9 cellular contexts compared by ENCODE assay signal in genomic region chr15:31128919-31129768, GRCh38. TPM values are rescaled to one million over a fixed set of nuclear protein-coding genes. Genes with fewer than 3 reads are reported as not detected.
DNase-seq lines count a peak whose midpoint lies in the region; ATAC-seq, FAIRE-seq and TF ChIP-seq lines count a peak whose summit lies in the region.
"Had no signal": no experiment of that assay in that cellular context is flagged by ENCODE, and none has a peak within 500 bp of the region (broad histone marks: within the 10 kb centered on the region; RNA-seq: fewer than 3 reads in every experiment).

No MANE protein-coding gene starts in this region.

- ATAC-seq in HG03280 (IDR thresholded peaks at IDR 0.05; ENCODE audit: unreplicated experiment), result peak; percentile 54
- ATAC-seq in HG03469 (IDR thresholded peaks at IDR 0.05; ENCODE audit: unreplicated experiment), result no peak

- H3F3A ChIP-seq in neural progenitor cell (ENCODE audit: low read depth), result no peaks in the 10 kb centered on the region

- no peak overlapping the region for H3K4me3 ChIP-seq in fibroblast of pulmonary artery (replicated peaks; ENCODE audit: low read depth, low read length)
- H3K4me3 ChIP-seq in neural progenitor cell, result no peak overlapping the region

- H3K4me2 ChIP-seq in neural progenitor cell, result no peak overlapping the region

- peak; percentile 85 for TF ChIP-seq CTCF in D721Med (IDR thresholded peaks at IDR 0.05; ENCODE audit: insufficient read depth, missing control alignments)
- peak; percentile 98 for TF ChIP-seq CTCF in fibroblast of pulmonary artery (IDR thresholded peaks at IDR 0.05; ENCODE audit: low read length, missing control alignments)
- peak; percentile 96 for TF ChIP-seq CTCF in neural progenitor cell (IDR thresholded peaks at IDR 0.05)

- intact Hi-C loops in activated T-helper 1 cell treated with anti-CD3 and anti-CD28 coated beads, Interleukin-12 subunit alpha, Interleukin-12 subunit beta, Interleukin-2, Interleukin-4 antibody, amounts not matched to agents 30 ng/mL and 10 ng/mL and 1 ng/mL, durations not matched to agents 14 hours and 24 hours and 36 hours (cut with micrococcal nuclease), result loop anchor here (1.0 to 10.0 kb wide), 7 partner anchors 137 to 468 kb away; partner anchors contain the start of genes FAN1 and MTMR10

- H3K4me1 Mint-ChIP-seq in activated T-helper 1 cell treated with anti-CD3 and anti-CD28 coated beads, Interleukin-12 subunit alpha, Interleukin-12 subunit beta, Interleukin-2, Interleukin-4 antibody, amounts not matched to agents 30 ng/mL and 10 ng/mL and 1 ng/mL, durations not matched to agents 14 hours and 24 hours and 36 hours (ENCODE audit: low read depth), result peaks cover 14% of the 10 kb centered on the region
- H3K4me1 Mint-ChIP-seq in neural progenitor cell, result peaks cover 3% of the 10 kb centered on the region

- DNase-seq in D721Med (ENCODE audit: insufficient read length, low spot score) (no peak), RCC 7860 (ENCODE audit: low spot score) (peak; percentile 33), fibroblast of pulmonary artery (ENCODE audit: low read depth) (peak; percentile 73), neural progenitor cell (ENCODE audit: low spot score) (peak; percentile 74)
- peak; percentile 59 for DNase-seq in activated T-helper 1 cell treated with anti-CD3 and anti-CD28 coated beads, Interleukin-12 subunit alpha, Interleukin-12 subunit beta, Interleukin-2, Interleukin-4 antibody, amounts not matched to agents 30 ng/mL and 10 ng/mL and 1 ng/mL, durations not matched to agents 14 hours and 24 hours and 36 hours (ENCODE audit: low spot score)
- DNase-seq in stimulated activated naive CD4-positive, alpha-beta T cell treated with Interleukin-2 at 50 U/mL for 16 hours (lab: John Stamatoyannopoulos, UW), result peak; percentile 57

- H2AFZ ChIP-seq in neural progenitor cell (replicated peaks), result peak overlapping the region; percentile 8

- no peak overlapping the region for H3K9ac ChIP-seq in neural progenitor cell

- H3K79me2 ChIP-seq in neural progenitor cell (ENCODE audit: low read depth), result no peaks in the 10 kb centered on the region

- no peaks in the 10 kb centered on the region for H3K9me3 Mint-ChIP-seq in activated T-helper 1 cell treated with anti-CD3 and anti-CD28 coated beads, Interleukin-12 subunit alpha, Interleukin-12 subunit beta, Interleukin-2, Interleukin-4 antibody, amounts not matched to agents 30 ng/mL and 10 ng/mL and 1 ng/mL, durations not matched to agents 14 hours and 24 hours and 36 hours
- peaks cover 12% of the 10 kb centered on the region for H3K9me3 Mint-ChIP-seq in neural progenitor cell

- FAIRE-seq in D721Med (lab: Jason Lieb, UNC), result no peak
- no peak for FAIRE-seq in RCC 7860 (lab: Jason Lieb, UNC)

- H4K20me1 ChIP-seq in neural progenitor cell (ENCODE audit: low read depth), result no peaks in the 10 kb centered on the region

- H3K27ac ChIP-seq in neural progenitor cell, result no peak overlapping the region

- H3K36me3 Mint-ChIP-seq in activated T-helper 1 cell treated with anti-CD3 and anti-CD28 coated beads, Interleukin-12 subunit alpha, Interleukin-12 subunit beta, Interleukin-2, Interleukin-4 antibody, amounts not matched to agents 30 ng/mL and 10 ng/mL and 1 ng/mL, durations not matched to agents 14 hours and 24 hours and 36 hours (ENCODE audit: low read depth), result no peaks in the 10 kb centered on the region
- H3K36me3 Mint-ChIP-seq in neural progenitor cell, result no peaks in the 10 kb centered on the region
- H3K36me3 Mint-ChIP-seq: activated naive CD8-positive, alpha-beta T cell had no signal

- peak overlapping the region; percentile 11 for H3K4me3 Mint-ChIP-seq in activated T-helper 1 cell treated with anti-CD3 and anti-CD28 coated beads, Interleukin-12 subunit alpha, Interleukin-12 subunit beta, Interleukin-2, Interleukin-4 antibody, amounts not matched to agents 30 ng/mL and 10 ng/mL and 1 ng/mL, durations not matched to agents 14 hours and 24 hours and 36 hours
- H3K4me3 Mint-ChIP-seq in neural progenitor cell, result no peak overlapping the region
- H3K4me3 Mint-ChIP-seq: activated naive CD8-positive, alpha-beta T cell had no signal

- H3K4me1 ChIP-seq in neural progenitor cell, result no peaks in the 10 kb centered on the region

- H3K27me3 Mint-ChIP-seq in activated T-helper 1 cell treated with anti-CD3 and anti-CD28 coated beads, Interleukin-12 subunit alpha, Interleukin-12 subunit beta, Interleukin-2, Interleukin-4 antibody, amounts not matched to agents 30 ng/mL and 10 ng/mL and 1 ng/mL, durations not matched to agents 14 hours and 24 hours and 36 hours (ENCODE audit: insufficient read depth), result peaks cover 11% of the 10 kb centered on the region
- peaks cover 6% of the 10 kb centered on the region for H3K27me3 Mint-ChIP-seq in neural progenitor cell (ENCODE audit: insufficient read depth, low read depth)
- H3K27me3 Mint-ChIP-seq: activated naive CD8-positive, alpha-beta T cell had no signal

- no peak overlapping the region for H3K27ac Mint-ChIP-seq in activated T-helper 1 cell treated with anti-CD3 and anti-CD28 coated beads, Interleukin-12 subunit alpha, Interleukin-12 subunit beta, Interleukin-2, Interleukin-4 antibody, amounts not matched to agents 30 ng/mL and 10 ng/mL and 1 ng/mL, durations not matched to agents 14 hours and 24 hours and 36 hours
- no peak overlapping the region for H3K27ac Mint-ChIP-seq in neural progenitor cell
- H3K27ac Mint-ChIP-seq: activated naive CD8-positive, alpha-beta T cell had no signal

- no peaks in the 10 kb centered on the region for H3K36me3 ChIP-seq in neural progenitor cell

- H3K9me3 ChIP-seq in neural progenitor cell (ENCODE audit: low read depth), result no peaks in the 10 kb centered on the region

- H3K27me3 ChIP-seq in neural progenitor cell, result no peaks in the 10 kb centered on the region

RNA-seq across cellular contexts. Expression of gene TRPM1, which starts 27.6 kb away (rescaled TPM):
- total RNA-seq in activated T-helper 1 cell treated with anti-CD3 and anti-CD28 coated beads, Interleukin-12 subunit alpha, Interleukin-12 subunit beta, Interleukin-2, Interleukin-4 antibody, amounts not matched to agents 30 ng/mL and 10 ng/mL and 1 ng/mL, durations not matched to agents 14 hours and 24 hours and 36 hours, result not detected in 2 replicates
- total RNA-seq in neural progenitor cell (ENCODE audit: low replicate concordance), result not detected in 2 replicates
